In genomic region chr3:185958626-185959025, GRCh38 we compare ENCODE assay signal across 1 cellular context.
TF ChIP-seq lines count a peak whose summit lies in the region.

No MANE protein-coding gene starts in this region.

TF ChIP-seq in K562, 482 proteins besides CTCF, POLR2A, EP300 and RAD21:
- TF ChIP-seq ZNF668 (CRISPR knock-in tag; IDR thresholded peaks at IDR 0.05) (no peak), MYBL2 (IDR thresholded peaks at IDR 0.05; ENCODE audit: low read depth) (no peak), MYBL2 (CRISPR knock-in tag; IDR thresholded peaks at IDR 0.05; ENCODE audit: borderline replicate concordance) (no peak), ZBTB40 (IDR thresholded peaks at IDR 0.05) (no peak), ZBTB40 (CRISPR knock-in tag; IDR thresholded peaks at IDR 0.05) (no peak), CBX2 (IDR thresholded peaks at IDR 0.05; ENCODE audit: insufficient read depth, low read length, poor library complexity, severe bottlenecking) (no peak), KAT2B (IDR thresholded peaks at IDR 0.05; ENCODE audit: low read depth, low read length) (no peak), MCM2 (IDR thresholded peaks at IDR 0.05; ENCODE audit: low read depth) (no peak)
